ENCODE assay signal across 23 cellular contexts in the genomic region with DNA sequence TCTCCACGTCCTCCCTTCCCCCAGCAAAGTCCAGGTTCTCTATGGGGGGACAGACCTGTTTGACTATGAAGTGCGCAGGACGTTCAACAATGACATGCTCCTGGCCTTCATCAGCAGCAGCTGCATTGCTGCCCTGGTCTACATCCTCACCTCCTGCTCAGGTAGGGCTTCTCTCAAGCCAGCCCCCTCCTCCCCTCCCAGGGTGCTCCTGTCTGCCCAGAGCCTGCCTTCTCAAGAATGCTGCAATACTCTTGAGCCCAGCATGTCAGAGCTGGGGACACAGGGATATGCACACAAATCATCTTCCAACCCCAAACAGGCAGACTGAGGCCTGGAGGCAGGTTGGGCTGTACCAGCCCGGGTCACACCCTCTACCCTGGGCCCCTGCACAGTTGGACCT. TPM values are rescaled to one million over a fixed set of nuclear protein-coding genes. Genes with fewer than 3 reads are reported as not detected.
"Had no signal": no experiment of that assay in that cellular context is flagged by ENCODE, and none has a peak within 500 bp of the region (broad histone marks: within the 10 kb centered on the region; RNA-seq: fewer than 3 reads in every experiment).

No MANE protein-coding gene starts in this region.

- H3K27ac ChIP-seq: SJSA1, SK-N-MC had no signal

- DNase-seq: IMR-90, Karpas-422, KG1, MG63, NCI-H1092, NCI-H1105 treated with DMSO at 0.1 percent for 48 hours, NCI-H1417 treated with DMSO at 0.1 percent for 48 hours, NCI-H146, NCI-H1694 treated with DMSO at 0.1 percent for 48 hours, NCI-H1930, NCI-H2081, NCI-H2107, NCI-H2227 treated with DMSO at 0.1 percent for 48 hours, NCI-H524, NCI-H526 treated with DMSO at 0.1 percent for 48 hours, NCI-H774, Right ventricle myocardium superior, RPMI8226, SIG-M5 had no signal

- H3K4me1 ChIP-seq: SJSA1 had no signal

- ATAC-seq: HepG2 had no signal

- H3K36me3 ChIP-seq: MG63, SJSA1 had no signal

- H3K9me3 ChIP-seq: MG63, SJSA1 had no signal

- H3K4me3 ChIP-seq: MG63, SJSA1, SK-N-MC had no signal

- FAIRE-seq: HepG2, RCC 7860 had no signal

- H3K27me3 ChIP-seq: MG63, SJSA1 had no signal

RNA-seq across cellular contexts. Expression of gene DISP3, which starts 35.4 kb away (rescaled TPM):
- total RNA-seq: IMR-90, Right ventricle myocardium superior, SJSA1 had no signal
